In genomic region chr4:124526760-124527159, GRCh38 we compare ENCODE assay signal across 1 cellular context.
A peak's percentile ranks its signal among the peaks of the same experiment; 100 is the strongest.
TF ChIP-seq lines count a peak whose summit lies in the region.

No MANE protein-coding gene starts in this region.

TF ChIP-seq in HepG2, 621 proteins besides CTCF, POLR2A, EP300 and RAD21 (continued from another document and continues in another):
- TF ChIP-seq ZNF407 (CRISPR knock-in tag; IDR thresholded peaks at IDR 0.05; ENCODE audit: not compliant biosample characterization) (no peak), KDM4B (CRISPR knock-in tag; IDR thresholded peaks at IDR 0.05) (0 out of 2 replicates have a peak, but pooled peaks have one; percentile 39), ZNF251 (CRISPR knock-in tag; IDR thresholded peaks at IDR 0.05) (no peak), PHF21A (CRISPR knock-in tag; IDR thresholded peaks at IDR 0.05) (peak; percentile 70), ZC3H4 (CRISPR knock-in tag; IDR thresholded peaks at IDR 0.05; ENCODE audit: borderline replicate concordance) (no peak), SKI (IDR thresholded peaks at IDR 0.05; ENCODE audit: partially characterized antibody) (peak; percentile 13), CHCHD3 (CRISPR knock-in tag; IDR thresholded peaks at IDR 0.05) (no peak), ZBTB20 (CRISPR knock-in tag; IDR thresholded peaks at IDR 0.05; ENCODE audit: borderline replicate concordance, low read depth) (peak; percentile 93; the same call in 1 of the 2 replicates), CEBPB (IDR thresholded peaks at IDR 0.05; ENCODE audit: borderline replicate concordance, low read depth, low read length) (peak; percentile 20; the same call in 1 of the 2 replicates), THYN1 (CRISPR knock-in tag; IDR thresholded peaks at IDR 0.05; ENCODE audit: borderline replicate concordance, low read depth) (no peak), MBD4 (IDR thresholded peaks at IDR 0.05; ENCODE audit: borderline replicate concordance, low read length) (no peak; the same call in 1 of the 2 replicates), ZNF652 (CRISPR knock-in tag; IDR thresholded peaks at IDR 0.05; ENCODE audit: borderline replicate concordance, low read depth) (0 out of 2 replicates have a peak, but pooled peaks have one; percentile 37), ZNF572 (CRISPR knock-in tag; IDR thresholded peaks at IDR 0.05) (no peak), SAP130 (CRISPR knock-in tag; IDR thresholded peaks at IDR 0.05; ENCODE audit: low read depth) (peak; percentile 77), ZSCAN5A (CRISPR knock-in tag; IDR thresholded peaks at IDR 0.05; ENCODE audit: borderline replicate concordance) (0 out of 2 replicates have a peak, but pooled peaks have one; percentile 27), ZNF329 (CRISPR knock-in tag; IDR thresholded peaks at IDR 0.05; ENCODE audit: low read depth) (no peak), HNRNPL (IDR thresholded peaks at IDR 0.05; ENCODE audit: low read depth, low read length) (no peak), ZNF567 (CRISPR knock-in tag; IDR thresholded peaks at IDR 0.05; ENCODE audit: borderline replicate concordance) (no peak), PPARG (CRISPR knock-in tag; conservative IDR thresholded peaks at IDR 0.05) (peak; percentile 64; the same call in 1 of the 2 replicates), DDIT3 (CRISPR knock-in tag; IDR thresholded peaks at IDR 0.05) (no peak), HNF4A (CRISPR knock-in tag; IDR thresholded peaks at IDR 0.05) (0 out of 2 replicates have a peak, but pooled peaks have one; percentile 33), GABPA (IDR thresholded peaks at IDR 0.05; ENCODE audit: low read depth, low read length) (no peak), GABPA (CRISPR knock-in tag; IDR thresholded peaks at IDR 0.05; ENCODE audit: low read depth) (peak; percentile 65), E2F5 (CRISPR knock-in tag; conservative IDR thresholded peaks at IDR 0.05) (no peak), ZNF761 (CRISPR knock-in tag; conservative IDR thresholded peaks at IDR 0.05) (no peak), AFF4 (CRISPR knock-in tag; IDR thresholded peaks at IDR 0.05) (no peak), NR2F6 (IDR thresholded peaks at IDR 0.05) (peak; percentile 89), NR2F6 (CRISPR knock-in tag; IDR thresholded peaks at IDR 0.05) (peak; percentile 77), JUN (CRISPR knock-in tag; IDR thresholded peaks at IDR 0.05) (no peak), ZNF609 (CRISPR knock-in tag; IDR thresholded peaks at IDR 0.05; ENCODE audit: borderline replicate concordance) (peak; percentile 80; the same call in 1 of the 2 replicates), HMG20A (CRISPR knock-in tag; IDR thresholded peaks at IDR 0.05; ENCODE audit: borderline replicate concordance) (peak; percentile 95), ZMYM4 (CRISPR knock-in tag; IDR thresholded peaks at IDR 0.05) (peak; percentile 95), ZNF414 (CRISPR knock-in tag; IDR thresholded peaks at IDR 0.05) (peak; percentile 72; the same call in 1 of the 2 replicates), ZNF672 (CRISPR knock-in tag; IDR thresholded peaks at IDR 0.05) (no peak), ZBTB7B (CRISPR knock-in tag; IDR thresholded peaks at IDR 0.05) (peak; percentile 93), ZNF34 (CRISPR knock-in tag; IDR thresholded peaks at IDR 0.05; ENCODE audit: borderline replicate concordance) (no peak), HMGA1 (CRISPR knock-in tag; conservative IDR thresholded peaks at IDR 0.05) (no peak), ATF7-NPFF (CRISPR knock-in tag; IDR thresholded peaks at IDR 0.05; ENCODE audit: low read depth) (no peak), ARID2 (CRISPR knock-in tag; IDR thresholded peaks at IDR 0.05; ENCODE audit: borderline replicate concordance) (no peak), KLF13 (CRISPR knock-in tag; IDR thresholded peaks at IDR 0.05) (no peak), MYC (CRISPR knock-in tag; IDR thresholded peaks at IDR 0.05; ENCODE audit: borderline replicate concordance) (no peak)
